Comparison of ENCODE assay signal across 1 cellular context in the genomic region with DNA sequence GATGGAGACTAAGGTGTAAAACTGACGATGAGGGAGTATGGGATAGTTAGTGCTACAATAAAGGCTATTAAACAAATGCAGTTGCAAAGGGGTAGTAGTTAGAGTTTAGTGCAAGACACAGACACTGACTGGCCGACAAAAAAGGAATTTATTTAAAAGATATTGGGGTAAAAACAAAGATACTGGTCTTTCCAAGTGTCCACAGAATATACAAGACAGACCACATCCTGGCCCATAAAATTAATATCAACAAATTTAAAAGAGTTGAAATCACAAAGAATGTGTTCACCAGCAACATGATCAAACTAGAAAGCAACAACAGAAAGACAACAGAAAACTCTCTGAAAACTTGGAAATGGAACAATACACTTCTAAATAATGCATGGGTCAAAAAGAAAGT.
TF ChIP-seq lines count a peak whose summit lies in the region.

No MANE protein-coding gene starts in this region.

TF ChIP-seq in GM12878, 131 proteins besides CTCF, POLR2A, EP300 and RAD21:
- no peak for TF ChIP-seq JUNB (IDR thresholded peaks at IDR 0.05)
- TF ChIP-seq, protein P1, sequence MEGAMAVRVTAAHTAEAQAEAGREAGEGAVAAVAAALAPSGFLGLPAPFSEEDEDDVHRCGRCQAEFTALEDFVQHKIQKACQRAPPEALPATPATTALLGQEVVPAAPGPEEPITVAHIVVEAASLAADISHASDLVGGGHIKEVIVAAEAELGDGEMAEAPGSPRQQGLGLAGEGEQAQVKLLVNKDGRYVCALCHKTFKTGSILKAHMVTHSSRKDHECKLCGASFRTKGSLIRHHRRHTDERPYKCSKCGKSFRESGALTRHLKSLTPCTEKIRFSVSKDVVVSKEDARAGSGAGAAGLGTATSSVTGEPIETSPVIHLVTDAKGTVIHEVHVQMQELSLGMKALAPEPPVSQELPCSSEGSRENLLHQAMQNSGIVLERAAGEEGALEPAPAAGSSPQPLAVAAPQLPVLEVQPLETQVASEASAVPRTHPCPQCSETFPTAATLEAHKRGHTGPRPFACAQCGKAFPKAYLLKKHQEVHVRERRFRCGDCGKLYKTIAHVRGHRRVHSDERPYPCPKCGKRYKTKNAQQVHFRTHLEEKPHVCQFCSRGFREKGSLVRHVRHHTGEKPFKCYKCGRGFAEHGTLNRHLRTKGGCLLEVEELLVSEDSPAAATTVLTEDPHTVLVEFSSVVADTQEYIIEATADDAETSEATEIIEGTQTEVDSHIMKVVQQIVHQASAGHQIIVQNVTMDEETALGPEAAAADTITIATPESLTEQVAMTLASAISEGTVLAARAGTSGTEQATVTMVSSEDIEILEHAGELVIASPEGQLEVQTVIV (IDR thresholded peaks at IDR 0.05; ENCODE audit: borderline replicate concordance, partially characterized antibody) = no peak
- TF ChIP-seq TBL1XR1 (IDR thresholded peaks at IDR 0.05; ENCODE audit: low read depth, low read length) = no peak
- no peak for TF ChIP-seq GATAD2B (conservative IDR thresholded peaks at IDR 0.05; ENCODE audit: low read depth)
- no peak for TF ChIP-seq NR2C2 (IDR thresholded peaks at IDR 0.05; ENCODE audit: borderline replicate concordance, control insufficient read depth, insufficient read length, low read depth)
- TF ChIP-seq KDM1A (IDR thresholded peaks at IDR 0.05; ENCODE audit: borderline replicate concordance) = no peak
- no peak for TF ChIP-seq SP1 (IDR thresholded peaks at IDR 0.05; ENCODE audit: low read depth, low read length)
- no peak for TF ChIP-seq RCOR1 (conservative IDR thresholded peaks at IDR 0.05; ENCODE audit: low read depth, low read length)
- TF ChIP-seq SMAD5 (IDR thresholded peaks at IDR 0.05; ENCODE audit: low read depth) = no peak
- no peak for TF ChIP-seq ZZZ3 (IDR thresholded peaks at IDR 0.05; ENCODE audit: control insufficient read depth, insufficient read length, low read depth)
- TF ChIP-seq, protein P2, sequence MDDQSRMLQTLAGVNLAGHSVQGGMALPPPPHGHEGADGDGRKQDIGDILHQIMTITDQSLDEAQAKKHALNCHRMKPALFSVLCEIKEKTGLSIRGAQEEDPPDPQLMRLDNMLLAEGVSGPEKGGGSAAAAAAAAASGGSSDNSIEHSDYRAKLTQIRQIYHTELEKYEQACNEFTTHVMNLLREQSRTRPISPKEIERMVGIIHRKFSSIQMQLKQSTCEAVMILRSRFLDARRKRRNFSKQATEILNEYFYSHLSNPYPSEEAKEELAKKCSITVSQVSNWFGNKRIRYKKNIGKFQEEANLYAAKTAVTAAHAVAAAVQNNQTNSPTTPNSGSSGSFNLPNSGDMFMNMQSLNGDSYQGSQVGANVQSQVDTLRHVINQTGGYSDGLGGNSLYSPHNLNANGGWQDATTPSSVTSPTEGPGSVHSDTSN (IDR thresholded peaks at IDR 0.05; ENCODE audit: insufficient replicate concordance, low read depth, low read length) = no peak
